Comparison of ENCODE assay signal across 23 cellular contexts in genomic region chr1:33512612-33513011, GRCh38.
"Had no signal": no experiment of that assay in that cellular context is flagged by ENCODE, and none has a peak within 500 bp of the region (broad histone marks: within the 10 kb centered on the region; RNA-seq: fewer than 3 reads in every experiment).

No MANE protein-coding gene starts in this region.

- H3K36me3 Mint-ChIP-seq: activated naive CD4-positive, alpha-beta T cell treated with anti-CD3 and anti-CD28 coated beads, Interleukin-2, amount 10 ng/mL, durations not matched to agents 7 days and 5 days; natural killer cell treated with Interleukin-12 subunit alpha and Interleukin-12 subunit beta and Interleukin-15 and Interleukin-18, amount 100 ng/mL, for 72 hours had no signal

- H3K27ac ChIP-seq: brain microvascular endothelial cell, colonic mucosa, foreskin keratinocyte, hepatocyte, neutrophil, pancreas, right lobe of liver, testis, upper lobe of left lung, VCaP had no signal

- H3K4me1 Mint-ChIP-seq: activated naive CD4-positive, alpha-beta T cell treated with anti-CD3 and anti-CD28 coated beads, Interleukin-2, amount 10 ng/mL, durations not matched to agents 7 days and 5 days; central memory CD8-positive, alpha-beta T cell; stimulated activated memory B cell treated with anti-CD40 and anti-IgM and Interleukin-4, amounts not matched to agents 10 μg/mL and 1 μg/mL and 100 μg/mL, for 72 hours had no signal

- ATAC-seq: foreskin keratinocyte; left cardiac atrium; natural killer cell treated with Interleukin-12 subunit alpha and Interleukin-12 subunit beta and Interleukin-15 and Interleukin-18, amount 100 ng/mL, for 72 hours; pancreas; right lobe of liver; stimulated activated memory B cell treated with anti-CD40 and anti-IgM and Interleukin-4, amounts not matched to agents 10 μg/mL and 1 μg/mL and 100 μg/mL, for 72 hours had no signal

- H3K4me3 ChIP-seq: colonic mucosa, hepatocyte, pancreas, right lobe of liver, testis, upper lobe of left lung had no signal

- H3K27me3 ChIP-seq: brain microvascular endothelial cell, colonic mucosa, foreskin keratinocyte, hepatocyte, neutrophil, pancreas, right lobe of liver, testis, upper lobe of left lung had no signal

- H3K4me1 ChIP-seq: colonic mucosa, foreskin keratinocyte, pancreas, right lobe of liver, upper lobe of left lung had no signal

- FAIRE-seq: pancreas, small intestine had no signal

- H3K9me3 ChIP-seq: colonic mucosa, neutrophil, pancreas, right lobe of liver, testis, upper lobe of left lung had no signal

- H3K9me3 Mint-ChIP-seq: activated naive CD4-positive, alpha-beta T cell treated with anti-CD3 and anti-CD28 coated beads, Interleukin-2, amount 10 ng/mL, durations not matched to agents 7 days and 5 days; activated T-helper 1 cell treated with anti-CD3 and anti-CD28 coated beads, Interleukin-12 subunit alpha, Interleukin-12 subunit beta, Interleukin-2, Interleukin-4 antibody, amounts not matched to agents 30 ng/mL and 10 ng/mL and 1 ng/mL, durations not matched to agents 14 hours and 24 hours and 36 hours; central memory CD8-positive, alpha-beta T cell; natural killer cell treated with Interleukin-12 subunit alpha and Interleukin-12 subunit beta and Interleukin-15 and Interleukin-18, amount 100 ng/mL, for 72 hours had no signal

- H3K4me3 Mint-ChIP-seq: activated naive CD4-positive, alpha-beta T cell treated with anti-CD3 and anti-CD28 coated beads, Interleukin-2, amount 10 ng/mL, durations not matched to agents 7 days and 5 days; activated T-helper 1 cell treated with anti-CD3 and anti-CD28 coated beads, Interleukin-12 subunit alpha, Interleukin-12 subunit beta, Interleukin-2, Interleukin-4 antibody, amounts not matched to agents 30 ng/mL and 10 ng/mL and 1 ng/mL, durations not matched to agents 14 hours and 24 hours and 36 hours; central memory CD8-positive, alpha-beta T cell; endodermal cell; natural killer cell treated with Interleukin-12 subunit alpha and Interleukin-12 subunit beta and Interleukin-15 and Interleukin-18, amount 100 ng/mL, for 72 hours; stimulated activated memory B cell treated with anti-CD40 and anti-IgM and Interleukin-4, amounts not matched to agents 10 μg/mL and 1 μg/mL and 100 μg/mL, for 72 hours had no signal

- H3K36me3 ChIP-seq: brain microvascular endothelial cell, colonic mucosa, neutrophil, pancreas, right lobe of liver, upper lobe of left lung had no signal

- DNase-seq: activated CD8-positive, alpha-beta memory T cell treated with anti-CD3 and anti-CD28 coated beads, Interleukin-2, amount 50 U/mL, for 4 hours; activated naive CD4-positive, alpha-beta T cell treated with anti-CD3 and anti-CD28 coated beads, Interleukin-2, amount 10 ng/mL, durations not matched to agents 7 days and 5 days; aorta; brain microvascular endothelial cell; colonic mucosa; endodermal cell; foreskin keratinocyte; left cardiac atrium; mesendoderm; pancreas; right lobe of liver; small intestine; stimulated activated CD4-positive, alpha-beta T cell treated with anti-CD3 and anti-CD28 coated beads, Interleukin-4, amount 100 ng/mL, for 1 hour; T-helper 2 cell; testis; upper lobe of left lung had no signal
